8 cellular contexts compared by ENCODE assay signal in the genomic region with DNA sequence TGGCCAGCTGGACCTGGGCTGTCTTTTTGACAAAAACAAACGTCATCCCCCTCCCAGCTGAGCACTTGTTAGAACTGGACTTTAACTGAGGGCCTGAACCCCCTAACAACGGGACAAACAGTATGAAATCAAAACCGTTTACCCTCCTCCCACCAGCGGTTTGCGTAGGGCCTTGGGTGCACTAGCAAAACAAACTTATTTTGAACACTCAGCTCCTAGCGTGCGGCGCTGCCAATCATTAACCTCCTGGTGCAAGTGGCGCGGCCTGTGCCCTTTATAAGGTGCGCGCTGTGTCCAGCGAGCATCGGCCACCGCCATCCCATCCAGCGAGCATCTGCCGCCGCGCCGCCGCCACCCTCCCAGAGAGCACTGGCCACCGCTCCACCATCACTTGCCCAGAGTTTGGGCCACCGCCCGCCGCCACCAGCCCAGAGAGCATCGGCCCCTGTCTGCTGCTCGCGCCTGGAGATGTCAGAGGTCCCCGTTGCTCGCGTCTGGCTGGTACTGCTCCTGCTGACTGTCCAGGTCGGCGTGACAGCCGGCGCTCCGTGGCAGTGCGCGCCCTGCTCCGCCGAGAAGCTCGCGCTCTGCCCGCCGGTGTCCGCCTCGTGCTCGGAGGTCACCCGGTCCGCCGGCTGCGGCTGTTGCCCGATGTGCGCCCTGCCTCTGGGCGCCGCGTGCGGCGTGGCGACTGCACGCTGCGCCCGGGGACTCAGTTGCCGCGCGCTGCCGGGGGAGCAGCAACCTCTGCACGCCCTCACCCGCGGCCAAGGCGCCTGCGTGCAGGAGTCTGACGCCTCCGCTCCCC. TPM values are rescaled to one million over a fixed set of nuclear protein-coding genes. Genes with fewer than 3 reads are reported as not detected.
A peak's percentile ranks its signal among the peaks of the same experiment; 100 is the strongest.
DNase-seq lines count a peak whose midpoint lies in the region; ATAC-seq and TF ChIP-seq lines count a peak whose summit lies in the region.

A gene (plus strand): TSS at position 304 of the 808 bp plus-strand sequence. CDS start 165 bp downstream, at position 469.

- peaks cover 12% of the 10 kb centered on the region for H3K27me3 ChIP-seq in RWPE2 (ENCODE audit: insufficient read depth, poor library complexity, severe bottlenecking)

- H3K27ac ChIP-seq in RWPE2 (ENCODE audit: poor library complexity, severe bottlenecking): no peak within 1 kb of the TSS

- H3K4me1 Mint-ChIP-seq in osteocyte (ENCODE audit: unreplicated experiment): peaks cover 66% of the 10 kb centered on the region

- no peaks in the 10 kb centered on the region for H3K9me3 ChIP-seq in RWPE2 (ENCODE audit: severe bottlenecking)

- H3K4me1 ChIP-seq in RWPE2 (ENCODE audit: insufficient read depth, poor library complexity, severe bottlenecking): no peaks in the 10 kb centered on the region

- TF ChIP-seq CTCF in RWPE2 (IDR thresholded peaks at IDR 0.05; ENCODE audit: poor library complexity, severe bottlenecking) (no peak), foreskin fibroblast (IDR thresholded peaks at IDR 0.05; ENCODE audit: low read depth, low read length) (no peak), osteocyte (IDR thresholded peaks at IDR 0.05) (no peak)

- peak within 1 kb of the TSS; percentile 16 for H3K4me3 ChIP-seq in RWPE2 (ENCODE audit: severe bottlenecking)
- H3K4me3 ChIP-seq in foreskin fibroblast (ENCODE audit: low read depth in 1 of 2, low read length in 2 of 2): peak within 1 kb of the TSS; percentile 32 to 33

- peak within 1 kb of the TSS; percentile 92 for H3K27ac Mint-ChIP-seq in osteocyte (ENCODE audit: unreplicated experiment)

- H3K4me3 Mint-ChIP-seq in osteocyte (ENCODE audit: unreplicated experiment): peak within 1 kb of the TSS; percentile 70

- no peaks in the 10 kb centered on the region for H3K9me3 Mint-ChIP-seq in osteocyte (ENCODE audit: unreplicated experiment)

- H3K36me3 Mint-ChIP-seq in osteocyte (ENCODE audit: unreplicated experiment): no peaks in the 10 kb centered on the region

- no peaks in the 10 kb centered on the region for H3K36me3 ChIP-seq in RWPE2 (ENCODE audit: low read depth)

- DNase-seq in Daoy (ENCODE audit: low read depth): peak; percentile 44
- no peak for DNase-seq in RWPE2 (ENCODE audit: low spot score)
- DNase-seq in foreskin fibroblast: peak; percentile 30 to 62
- no peak for DNase-seq in osteocyte (ENCODE audit: extremely low spot score, unreplicated experiment)
- no peak for DNase-seq in effector CD4-positive, alpha-beta T cell
- no peak for DNase-seq in amygdala (lab: John Stamatoyannopoulos, UW)
- DNase-seq in activated CD4-positive, alpha-beta T cell treated with anti-CD3 and anti-CD28 coated beads, Interleukin-2, amount 50 U/mL, for 48 hours: no peak

- ATAC-seq in RWPE2 (ENCODE audit: low read depth) (peak; percentile 62), HG03571 (IDR thresholded peaks at IDR 0.05; ENCODE audit: unreplicated experiment) (no peak)

- no peaks in the 10 kb centered on the region for H3K27me3 Mint-ChIP-seq in osteocyte (ENCODE audit: unreplicated experiment)

RNA-seq across cellular contexts. Expression of the gene that starts here (rescaled TPM):
- total RNA-seq in Daoy (2014; rRNA removed; shearing (Covaris generic)): 0.57 and 2.6 TPM in 2 replicates
- total RNA-seq in osteocyte: 1.9 and 2.4 TPM in 2 replicates

Comparison
In these comparisons a context has a peak if more than half of its experiments do, and no peak if none do; other contexts are left out.
1. DNase-seq: peak in Daoy (single experiment) and foreskin fibroblast (2 of 2); none in RWPE2 (single experiment), osteocyte (single experiment), effector CD4-positive, alpha-beta T cell (single experiment), amygdala (0 of 56) and activated CD4-positive, alpha-beta T cell treated with anti-CD3 and anti-CD28 coated beads, Interleukin-2, amount 50 U/mL, for 48 hours (0 of 2).